ENCODE assay signal across 12 cellular contexts in the genomic region with DNA sequence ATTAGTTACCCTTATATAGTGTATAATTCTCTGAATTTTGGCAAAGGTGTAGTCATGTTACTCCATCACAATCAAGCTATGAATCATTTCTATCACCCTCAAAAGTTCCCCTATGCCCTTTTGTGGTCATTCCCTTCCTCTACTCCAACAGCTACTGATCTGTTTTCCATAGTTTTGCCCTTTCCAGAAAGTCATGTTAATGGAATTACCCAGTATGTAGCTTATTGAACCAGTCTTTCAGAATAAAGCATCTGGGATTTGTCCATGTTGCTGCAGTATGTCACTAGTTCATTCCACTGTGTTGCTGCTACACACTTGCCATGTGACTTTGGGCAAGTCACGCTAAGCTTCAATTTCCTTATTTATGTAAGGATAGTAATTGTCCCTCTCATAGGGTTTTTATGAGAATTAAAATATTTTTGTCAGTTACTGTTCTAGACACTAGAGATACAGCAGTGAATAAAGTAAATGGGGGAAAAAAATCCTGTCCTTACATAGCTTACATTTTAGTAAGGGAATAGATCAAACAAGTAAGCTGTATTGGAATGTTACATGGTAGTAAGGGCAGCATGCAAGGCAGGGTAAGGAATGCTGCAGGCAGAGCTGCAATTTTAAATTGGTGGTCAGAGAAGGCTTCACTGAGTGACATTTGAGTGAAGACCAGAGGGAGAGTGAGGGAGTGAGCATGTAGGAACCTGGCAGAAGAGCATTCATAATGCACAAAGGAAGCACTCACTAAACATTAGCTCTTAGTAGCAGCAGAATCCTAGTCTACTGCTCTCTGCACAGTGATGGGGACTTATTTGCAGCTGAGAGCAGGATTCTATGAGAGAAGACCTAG.
DNase-seq lines count a peak whose midpoint lies in the region; ATAC-seq and TF ChIP-seq lines count a peak whose summit lies in the region.
"Had no signal": no experiment of that assay in that cellular context is flagged by ENCODE, and none has a peak within 500 bp of the region (broad histone marks: within the 10 kb centered on the region; RNA-seq: fewer than 3 reads in every experiment).

No MANE protein-coding gene starts in this region.

- H3K27me3 ChIP-seq in body of pancreas (no peaks in the 10 kb centered on the region), stomach smooth muscle (ENCODE audit: control insufficient read depth in 1 of 2, insufficient read depth in 2 of 2, low read length in 2 of 2) (no peaks in the 10 kb centered on the region), neural progenitor cell (peaks cover 21% of the 10 kb centered on the region)
- H3K27me3 ChIP-seq: thyroid gland had no signal

- H3K4me3 ChIP-seq in body of pancreas (no peak overlapping the region), stomach smooth muscle (ENCODE audit: low read length in 2 of 2) (no peak overlapping the region), neural progenitor cell (no peak overlapping the region)
- H3K4me3 ChIP-seq: thyroid gland had no signal

- no peak overlapping the region for H3K4me2 ChIP-seq in neural progenitor cell

- H3K4me1 ChIP-seq in body of pancreas: no peaks in the 10 kb centered on the region
- peaks cover 10% of the 10 kb centered on the region for H3K4me1 ChIP-seq in stomach smooth muscle (ENCODE audit: control insufficient read depth, insufficient read depth, low read length)
- H3K4me1 ChIP-seq in neural progenitor cell: no peaks in the 10 kb centered on the region

- no peaks in the 10 kb centered on the region for H3F3A ChIP-seq in neural progenitor cell (ENCODE audit: low read depth)

- H3K36me3 ChIP-seq in body of pancreas (replicated peaks in 1 of 2; ENCODE audit: insufficient read depth in 1 of 2, low read depth in 2 of 2) (no peaks in the 10 kb centered on the region), stomach smooth muscle (ENCODE audit: control insufficient read depth in 2 of 2, insufficient read depth in 2 of 2, low read length in 2 of 2) (no peaks in the 10 kb centered on the region), neural progenitor cell (no peaks in the 10 kb centered on the region)
- H3K36me3 ChIP-seq: thyroid gland had no signal

- peaks cover 1% of the 10 kb centered on the region for H3K4me1 Mint-ChIP-seq in neural progenitor cell

- H3K27ac Mint-ChIP-seq in neural progenitor cell: no peak overlapping the region

- DNase-seq in Right ventricle myocardium inferior (ENCODE audit: missing footprints) (no peak), cardiac septum (ENCODE audit: low spot score) (no peak), body of pancreas (no peak), kidney glomerular epithelial cell (lab: John Stamatoyannopoulos, UW) (peak; percentile 29), NCI-H1048 (lab: John Stamatoyannopoulos, UW) (no peak), neural progenitor cell (ENCODE audit: low spot score) (no peak)
- DNase-seq: NCI-H1105 treated with DMSO at 0.1 percent for 48 hours, T-helper 9 cell, thyroid gland had no signal

- TF ChIP-seq CTCF in body of pancreas (IDR thresholded peaks at IDR 0.05) (no peak), neural progenitor cell (IDR thresholded peaks at IDR 0.05) (no peak)

- no peaks in the 10 kb centered on the region for H4K20me1 ChIP-seq in neural progenitor cell (ENCODE audit: low read depth)

- no peaks in the 10 kb centered on the region for H3K79me2 ChIP-seq in neural progenitor cell (ENCODE audit: low read depth)

- no peaks in the 10 kb centered on the region for H3K9me3 Mint-ChIP-seq in neural progenitor cell

- ATAC-seq in Right ventricle myocardium inferior: peak; percentile 15
- ATAC-seq in body of pancreas: peak; percentile 35
- no peak for ATAC-seq in HG02571 (IDR thresholded peaks at IDR 0.05; ENCODE audit: unreplicated experiment)
- ATAC-seq: Panc1 had no signal

- no peaks in the 10 kb centered on the region for H3K36me3 Mint-ChIP-seq in neural progenitor cell

- no peak overlapping the region for H3K9ac ChIP-seq in stomach smooth muscle (ENCODE audit: low read length in 2 of 2)
- no peak overlapping the region for H3K9ac ChIP-seq in neural progenitor cell

- intact Hi-C loops in Right ventricle myocardium inferior (cut with DNase I): no loop called here
- intact Hi-C loops in cardiac septum (cut with DNase I): loop anchor here (2.0 to 10.0 kb wide), 2 partner anchors 22 to 298 kb away; no protein-coding TSS in a partner anchor
- intact Hi-C loops in body of pancreas (cut with DNase I): no loop called here

- H3K27ac ChIP-seq in body of pancreas (no peak overlapping the region), stomach smooth muscle (ENCODE audit: low read length) (peak overlapping the region; percentile 46), neural progenitor cell (no peak overlapping the region)
- H3K27ac ChIP-seq: thyroid gland had no signal

- peaks cover 3% of the 10 kb centered on the region for H3K27me3 Mint-ChIP-seq in neural progenitor cell (ENCODE audit: insufficient read depth, low read depth)

- no peak overlapping the region for H2AFZ ChIP-seq in neural progenitor cell (replicated peaks)

- H3K4me3 Mint-ChIP-seq in neural progenitor cell: no peak overlapping the region

- H3K9me3 ChIP-seq in body of pancreas (no peaks in the 10 kb centered on the region), stomach smooth muscle (ENCODE audit: control insufficient read depth in 2 of 2, low read length in 2 of 2) (no peaks in the 10 kb centered on the region), neural progenitor cell (ENCODE audit: low read depth) (no peaks in the 10 kb centered on the region)
- H3K9me3 ChIP-seq: thyroid gland had no signal

- WGBS in body of pancreas, 2 donors: 68 to 71% methylated on average over 1 of the region's 1 CpG

- no peak for TF ChIP-seq POLR2A in body of pancreas (IDR thresholded peaks at IDR 0.05)
